Comparison of ENCODE assay signal across 23 cellular contexts in the genomic region with DNA sequence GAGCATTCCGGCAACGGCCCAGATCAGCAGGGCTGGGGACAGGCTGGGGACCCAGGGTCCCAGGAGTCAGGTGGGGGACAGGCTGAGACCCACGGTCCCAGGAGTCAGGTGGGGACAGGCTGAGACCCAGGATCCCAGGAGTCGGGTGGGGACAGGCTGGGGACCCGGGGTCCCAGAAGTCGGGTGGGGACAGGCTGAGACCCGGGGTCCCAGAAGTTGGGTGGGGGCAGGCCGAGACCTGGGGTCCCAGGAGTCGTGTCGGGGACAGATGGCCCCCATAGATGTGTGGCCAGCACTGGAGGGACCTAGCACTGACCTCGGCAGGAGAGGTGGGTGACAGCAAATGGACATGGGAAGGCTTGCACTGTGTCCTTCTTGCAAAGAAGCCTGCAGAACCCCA. TPM values are rescaled to one million over a fixed set of nuclear protein-coding genes. Genes with fewer than 3 reads are reported as not detected.
DNase-seq lines count a peak whose midpoint lies in the region; ATAC-seq and TF ChIP-seq lines count a peak whose summit lies in the region.
"Had no signal": no experiment of that assay in that cellular context is flagged by ENCODE, and none has a peak within 500 bp of the region (broad histone marks: within the 10 kb centered on the region; RNA-seq: fewer than 3 reads in every experiment).

No MANE protein-coding gene starts in this region.

- peak; percentile 43 to 51 for ATAC-seq in natural killer cell treated with Interleukin-12 subunit alpha and Interleukin-12 subunit beta and Interleukin-15 and Interleukin-18, amount 100 ng/mL, for 72 hours
- no peak for ATAC-seq in natural killer cell
- ATAC-seq in sciatic nerve: peak; percentile 49
- ATAC-seq: A549, GM12878, HCT116, HepG2 had no signal

- H3K4me3 Mint-ChIP-seq in natural killer cell treated with Interleukin-12 subunit alpha and Interleukin-12 subunit beta and Interleukin-15 and Interleukin-18, amount 100 ng/mL, for 72 hours: no peak overlapping the region
- H3K4me3 Mint-ChIP-seq in natural killer cell (no peak overlapping the region), neural crest cell (no peak overlapping the region)
- H3K4me3 Mint-ChIP-seq: CD4-positive, CD25-positive, alpha-beta regulatory T cell; CD8-positive, alpha-beta memory T cell; HFFc6 had no signal

- intact Hi-C loops in natural killer cell (cut with micrococcal nuclease) (no loop called here), sciatic nerve (cut with DNase I) (no loop called here)

- H3K36me3 Mint-ChIP-seq in natural killer cell treated with Interleukin-12 subunit alpha and Interleukin-12 subunit beta and Interleukin-15 and Interleukin-18, amount 100 ng/mL, for 72 hours: no peaks in the 10 kb centered on the region
- H3K36me3 Mint-ChIP-seq in natural killer cell (no peaks in the 10 kb centered on the region), neural crest cell (ENCODE audit: low read depth) (peaks cover 4% of the 10 kb centered on the region)
- H3K36me3 Mint-ChIP-seq: CD4-positive, CD25-positive, alpha-beta regulatory T cell; CD8-positive, alpha-beta memory T cell had no signal

- H3K27me3 Mint-ChIP-seq in natural killer cell treated with Interleukin-12 subunit alpha and Interleukin-12 subunit beta and Interleukin-15 and Interleukin-18, amount 100 ng/mL, for 72 hours: peaks cover 4 to 11% of the 10 kb centered on the region in 2 donors
- H3K27me3 Mint-ChIP-seq in natural killer cell (ENCODE audit: low read depth in 2 of 2) (peaks cover 2 to 7% of the 10 kb centered on the region in 2 donors), neural crest cell (ENCODE audit: low read depth) (peaks cover 5% of the 10 kb centered on the region)
- H3K27me3 Mint-ChIP-seq: CD4-positive, CD25-positive, alpha-beta regulatory T cell had no signal

- no peaks in the 10 kb centered on the region for H3K9me3 Mint-ChIP-seq in natural killer cell treated with Interleukin-12 subunit alpha and Interleukin-12 subunit beta and Interleukin-15 and Interleukin-18, amount 100 ng/mL, for 72 hours
- H3K9me3 Mint-ChIP-seq in natural killer cell (no peaks in the 10 kb centered on the region), neural crest cell (peaks cover 1% of the 10 kb centered on the region)

- H3K27ac Mint-ChIP-seq in natural killer cell treated with Interleukin-12 subunit alpha and Interleukin-12 subunit beta and Interleukin-15 and Interleukin-18, amount 100 ng/mL, for 72 hours: no peak overlapping the region
- no peak overlapping the region for H3K27ac Mint-ChIP-seq in natural killer cell
- peak overlapping the region; percentile 75 for H3K27ac Mint-ChIP-seq in neural crest cell (ENCODE audit: unreplicated experiment)
- H3K27ac Mint-ChIP-seq: CD4-positive, CD25-positive, alpha-beta regulatory T cell; CD8-positive, alpha-beta memory T cell; HFFc6 had no signal

- TF ChIP-seq CTCF in natural killer cell (IDR thresholded peaks at IDR 0.05): no peak
- TF ChIP-seq CTCF in neural crest cell (conservative IDR thresholded peaks at IDR 0.05): no peak

- no peaks in the 10 kb centered on the region for H3K4me1 Mint-ChIP-seq in natural killer cell treated with Interleukin-12 subunit alpha and Interleukin-12 subunit beta and Interleukin-15 and Interleukin-18, amount 100 ng/mL, for 72 hours (ENCODE audit: low read depth in 2 of 2)
- no peaks in the 10 kb centered on the region for H3K4me1 Mint-ChIP-seq in natural killer cell
- H3K4me1 Mint-ChIP-seq in neural crest cell: no peaks in the 10 kb centered on the region
- H3K4me1 Mint-ChIP-seq: CD4-positive, CD25-positive, alpha-beta regulatory T cell; CD8-positive, alpha-beta memory T cell had no signal

- no peak for DNase-seq in natural killer cell treated with Interleukin-12 subunit alpha and Interleukin-12 subunit beta and Interleukin-15 and Interleukin-18, amount 100 ng/mL, for 72 hours (ENCODE audit: low spot score)
- DNase-seq in natural killer cell (no peak), neural crest cell (ENCODE audit: low read depth, low spot score) (no peak), sciatic nerve (ENCODE audit: low spot score) (no peak), medulla oblongata (ENCODE audit: extremely low spot score) (no peak), NCI-H345 treated with DMSO at 0.1 percent for 48 hours (lab: John Stamatoyannopoulos, UW; ENCODE audit: unreplicated experiment) (no peak), dermis blood vessel endothelial cell (no peak)
- DNase-seq: AML-193; CD4-positive, CD25-positive, alpha-beta regulatory T cell; CD8-positive, alpha-beta memory T cell; COR-L47; DMS 273 treated with DMSO at 0.1 percent for 48 hours; DMS53; DND-41; EL; GOT3; H7; HFFc6 had no signal

RNA-seq across cellular contexts. Expression of gene SOX1, which starts 39.7 kb away (rescaled TPM):
- total RNA-seq in natural killer cell treated with Interleukin-12 subunit alpha and Interleukin-12 subunit beta and Interleukin-15 and Interleukin-18, amount 100 ng/mL, for 72 hours: not detected
- total RNA-seq in natural killer cell (not detected), neural crest cell (41.2 and 41.4 TPM in 2 replicates), sciatic nerve (not detected), dermis blood vessel endothelial cell (not detected in 2 replicates)
- total RNA-seq: CD4-positive, CD25-positive, alpha-beta regulatory T cell; CD8-positive, alpha-beta memory T cell; G401; GM12878; H7; HepG2; HFFc6 had no signal

Comparison
In these comparisons a context has a peak if more than half of its experiments do, and no peak if none do; other contexts are left out.
1. ATAC-seq: peak in natural killer cell treated with Interleukin-12 subunit alpha and Interleukin-12 subunit beta and Interleukin-15 and Interleukin-18, amount 100 ng/mL, for 72 hours (2 of 2) and sciatic nerve (single experiment); none in natural killer cell (0 of 3).
2. RNA of gene SOX1, which starts 39.7 kb away (total RNA-seq): 41.2 to 41.4 TPM in neural crest cell; not detected in sciatic nerve (single experiment), not detected in natural killer cell treated with Interleukin-12 subunit alpha and Interleukin-12 subunit beta and Interleukin-15 and Interleukin-18, amount 100 ng/mL, for 72 hours, not detected in natural killer cell and not detected in dermis blood vessel endothelial cell; every median in the first group is over 10 times any median in the second.